14 cellular contexts compared by ENCODE assay signal in the genomic region with DNA sequence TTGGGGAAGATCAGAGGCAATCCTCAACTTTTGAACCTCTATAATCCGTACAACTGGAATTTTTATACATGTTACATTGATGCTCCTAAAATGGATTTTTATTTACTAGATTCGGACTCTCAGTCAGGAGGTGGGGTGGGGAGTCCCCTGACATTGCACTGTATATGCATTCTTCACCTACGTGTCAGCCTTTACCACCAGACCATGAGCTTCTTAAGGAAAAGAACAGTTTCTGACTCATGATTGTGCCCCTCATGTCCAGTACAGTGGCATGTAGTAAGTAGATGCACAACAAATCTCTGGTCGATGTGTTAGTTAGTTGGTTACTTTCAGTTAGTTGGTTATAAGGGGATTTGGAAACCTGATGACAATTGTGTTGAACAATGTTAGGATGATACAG. TPM values are rescaled to one million over a fixed set of nuclear protein-coding genes. Genes with fewer than 3 reads are reported as not detected.
"Had no signal": no experiment of that assay in that cellular context is flagged by ENCODE, and none has a peak within 500 bp of the region (broad histone marks: within the 10 kb centered on the region; RNA-seq: fewer than 3 reads in every experiment).

No MANE protein-coding gene starts in this region.

- H3K9me3 ChIP-seq: prostate gland, sigmoid colon had no signal

- H3K4me3 ChIP-seq: prostate gland, sigmoid colon had no signal

- ATAC-seq: left ventricle myocardium superior had no signal

- DNase-seq: activated B cell treated with CpG ODN at 0.5 μM for 24 hours; activated CD4-positive, alpha-beta T cell treated with anti-CD3 and anti-CD28 coated beads, Interleukin-2, amount 10 ng/mL, durations not matched to agents 7 days and 5 days; activated CD8-positive, alpha-beta memory T cell treated with anti-CD3 and anti-CD28 coated beads for 24 hours; kidney; left ventricle myocardium superior; mesendoderm; occipital lobe; sigmoid colon; stimulated activated CD4-positive, alpha-beta T cell treated with anti-CD3 and anti-CD28 coated beads, Interleukin-12 subunit alpha, Interleukin-12 subunit beta, amount 100 ng/mL, for 4 hours; stimulated activated naive CD4-positive, alpha-beta T cell treated with Interleukin-2 at 50 U/mL for 16 hours; trophoblast cell had no signal

- H3K36me3 ChIP-seq: prostate gland, sigmoid colon had no signal

- H3K27ac ChIP-seq: prostate gland, sigmoid colon had no signal

- H3K4me1 ChIP-seq: prostate gland, sigmoid colon had no signal

- FAIRE-seq: bronchial epithelial cell, endometrium, kidney had no signal

- H3K27me3 ChIP-seq: sigmoid colon had no signal

RNA-seq across cellular contexts. Expression of a gene that starts 15.4 kb away (rescaled TPM):
- total RNA-seq: sigmoid colon had no signal
